In the genomic region with DNA sequence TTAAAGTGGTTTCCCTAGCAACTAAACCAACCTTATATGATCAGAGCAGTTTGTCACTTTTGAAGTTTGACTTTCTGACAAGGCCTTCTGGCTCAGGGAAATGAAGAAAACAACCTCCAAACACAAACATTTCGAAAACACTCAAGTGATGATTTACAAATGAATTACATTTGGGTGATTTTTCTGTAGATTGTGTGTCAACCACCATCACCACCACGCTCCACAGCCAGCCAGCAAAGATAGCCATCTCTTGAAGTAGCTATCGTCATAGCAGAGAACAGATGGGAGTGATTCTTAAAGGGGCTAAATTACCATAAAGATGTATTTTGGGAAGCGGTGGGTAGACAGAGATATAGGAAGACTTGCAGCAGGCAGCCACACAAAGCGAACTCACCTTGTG, we compare ENCODE assay signal across 25 cellular contexts. TPM values are rescaled to one million over a fixed set of nuclear protein-coding genes. Genes with fewer than 3 reads are reported as not detected.
DNase-seq lines count a peak whose midpoint lies in the region; TF ChIP-seq lines count a peak whose summit lies in the region.
"Had no signal": no experiment of that assay in that cellular context is flagged by ENCODE, and none has a peak within 500 bp of the region (broad histone marks: within the 10 kb centered on the region; RNA-seq: fewer than 3 reads in every experiment).

No MANE protein-coding gene starts in this region.

- no peak for TF ChIP-seq CTCF in tibial artery (IDR thresholded peaks at IDR 0.05)

- H3K14ac ChIP-seq in trophoblast cell (ENCODE audit: low read length) = no peak overlapping the region

- H3K27me3 ChIP-seq in trophoblast cell (ENCODE audit: insufficient read depth, low read length) (no peaks in the 10 kb centered on the region), tibial artery (no peaks in the 10 kb centered on the region)
- H3K27me3 ChIP-seq: BLaER1 treated with 17β-estradiol and CSF1 and Interleukin-3, amounts not matched to agents 10 nM and 100 nM; MG63; Peyer's patch had no signal

- no peak overlapping the region for H2AK5ac ChIP-seq in trophoblast cell (ENCODE audit: low read length)

- DNase-seq in DMS 273 treated with DMSO at 0.1 percent for 48 hours (lab: John Stamatoyannopoulos, UW) = peak; percentile 72
- peak; percentile 33 for DNase-seq in NCI-H446 treated with DMSO at 0.1 percent for 48 hours (lab: John Stamatoyannopoulos, UW)
- peak; percentile 37 for DNase-seq in SK-N-DZ (ENCODE audit: low spot score)
- DNase-seq in trophoblast cell = peak; percentile 38 to 56
- no peak for DNase-seq in A172 (ENCODE audit: low spot score)
- DNase-seq in tibial artery = no peak
- DNase-seq in amniotic stem cell (lab: John Stamatoyannopoulos, UW) = no peak
- DNase-seq: AML-193; CD4-positive, alpha-beta T cell; HFFc6; IMR-90; KG1; MG63; NCI-H146; NCI-H1930; NCI-H2107; NCI-H226; Peyer's patch; SHP77 treated with DMSO at 0.1 percent for 48 hours had no signal

- H3K79me1 ChIP-seq in trophoblast cell (ENCODE audit: low read length) = no peaks in the 10 kb centered on the region

- H3K27ac ChIP-seq in trophoblast cell (ENCODE audit: low read depth, low read length) = no peak overlapping the region
- no peak overlapping the region for H3K27ac ChIP-seq in tibial artery
- H3K27ac ChIP-seq: A549; BLaER1 treated with 17β-estradiol and CSF1 and Interleukin-3, amounts not matched to agents 10 nM and 100 nM; Peyer's patch; SK-N-MC had no signal

- H3K9me3 ChIP-seq in trophoblast cell (ENCODE audit: insufficient read depth, low read depth, low read length) = no peaks in the 10 kb centered on the region
- H3K9me3 ChIP-seq in tibial artery = no peaks in the 10 kb centered on the region
- H3K9me3 ChIP-seq: A549, HAP-1, MG63, Peyer's patch had no signal

- no CpG with 5 or more reads among the region's 5 CpGs for WGBS in trophoblast cell (ENCODE audit: extremely low coverage, insufficient coverage, insufficient read length)

- no peak overlapping the region for H3K23ac ChIP-seq in trophoblast cell (ENCODE audit: low read length)

- no peak overlapping the region for H4K8ac ChIP-seq in trophoblast cell (ENCODE audit: low read depth, low read length)

- H3K9ac ChIP-seq in trophoblast cell (ENCODE audit: low read length) = no peak overlapping the region
- H3K9ac ChIP-seq: BLaER1 treated with 17β-estradiol and CSF1 and Interleukin-3, amounts not matched to agents 10 nM and 100 nM had no signal

- H2BK5ac ChIP-seq in trophoblast cell (ENCODE audit: low read depth, low read length, poor library complexity) = no peak overlapping the region

- no peak overlapping the region for H4K91ac ChIP-seq in trophoblast cell (ENCODE audit: low read depth, low read length)

- H3K4me3 ChIP-seq in trophoblast cell (ENCODE audit: low read depth, low read length) = no peak overlapping the region
- no peak overlapping the region for H3K4me3 ChIP-seq in tibial artery
- H3K4me3 ChIP-seq: A549; BLaER1 treated with 17β-estradiol and CSF1 and Interleukin-3, amounts not matched to agents 10 nM and 100 nM; GM23338; HAP-1; MG63; Peyer's patch; SK-N-MC had no signal

- no peak overlapping the region for H2AFZ ChIP-seq in trophoblast cell (ENCODE audit: insufficient read depth, low read length, poor library complexity)
- H2AFZ ChIP-seq: GM23338 had no signal

- no peaks in the 10 kb centered on the region for H3K79me2 ChIP-seq in trophoblast cell (ENCODE audit: control insufficient read depth, insufficient read depth, low read length, poor library complexity)

- H2BK120ac ChIP-seq in trophoblast cell (ENCODE audit: insufficient read depth, low read length, poor library complexity) = no peak overlapping the region

- H3K36me3 ChIP-seq in trophoblast cell (ENCODE audit: control insufficient read depth in 1 of 2, insufficient read depth in 2 of 2, low read length in 2 of 2) = no peaks in the 10 kb centered on the region
- no peaks in the 10 kb centered on the region for H3K36me3 ChIP-seq in tibial artery
- H3K36me3 ChIP-seq: BLaER1 treated with 17β-estradiol and CSF1 and Interleukin-3, amounts not matched to agents 10 nM and 100 nM; HAP-1; MG63; Peyer's patch had no signal

- no peak overlapping the region for H3K18ac ChIP-seq in trophoblast cell (ENCODE audit: low read length)

- H3K4me2 ChIP-seq in trophoblast cell (ENCODE audit: low read length) = no peak overlapping the region
- H3K4me2 ChIP-seq: A549; BLaER1 treated with 17β-estradiol and CSF1 and Interleukin-3, amounts not matched to agents 10 nM and 100 nM; GM23338 had no signal

- no peak overlapping the region for H2BK12ac ChIP-seq in trophoblast cell (ENCODE audit: low read length)

- intact Hi-C loops in tibial artery (cut with DNase I; ENCODE audit: low total_unique reads) = no loop called here

- no peaks in the 10 kb centered on the region for H3K4me1 ChIP-seq in trophoblast cell (ENCODE audit: control insufficient read depth in 1 of 2, insufficient read depth in 2 of 2, low read length in 2 of 2)
- H3K4me1 ChIP-seq in tibial artery = no peaks in the 10 kb centered on the region
- H3K4me1 ChIP-seq: A549; BLaER1 treated with 17β-estradiol and CSF1 and Interleukin-3, amounts not matched to agents 10 nM and 100 nM; Peyer's patch had no signal

- no peak overlapping the region for H4K12ac ChIP-seq in trophoblast cell (ENCODE audit: low read depth, low read length)

- H3K4ac ChIP-seq in trophoblast cell (ENCODE audit: low read depth, low read length) = no peak overlapping the region

RNA-seq across cellular contexts. Expression of a gene that starts 16.4 kb away (rescaled TPM):
- polyA plus RNA-seq in SK-N-DZ (2014; cell fraction: cytosol; rRNA removed) = not detected in 2 replicates
- not detected in 2 replicates for polyA plus RNA-seq in SK-N-DZ (2014; cell fraction: nucleus; rRNA removed)
- 0.04 and 0.07 TPM in 2 replicates for polyA plus RNA-seq in trophoblast cell (2013)
- total RNA-seq in A172 (2014; rRNA removed; shearing (Covaris generic)) = 0.81 and 1.1 TPM in 2 replicates
- total RNA-seq: CD4-positive, alpha-beta T cell; GM23338; HFFc6; IMR-90; T-helper 1 cell treated with Interleukin-12 subunit alpha and Interleukin-12 subunit beta and Interleukin-4 antibody, amounts not matched to agents 30 ng/mL and 1 ng/mL, for 36 hours had no signal
- polyA plus RNA-seq: GM23338, IMR-90 had no signal

Comparison
In these comparisons a context has a peak if more than half of its experiments do, and no peak if none do; other contexts are left out.
1. DNase-seq: peak in DMS 273 treated with DMSO at 0.1 percent for 48 hours (single experiment), NCI-H446 treated with DMSO at 0.1 percent for 48 hours (single experiment), SK-N-DZ (single experiment) and trophoblast cell (2 of 2); none in A172 (single experiment), tibial artery (0 of 2) and amniotic stem cell (single experiment).